Comparison of ENCODE assay signal across 1 cellular context in genomic region chr2:179532890-179533289, GRCh38.
A peak's percentile ranks its signal among the peaks of the same experiment; 100 is the strongest.
TF ChIP-seq lines count a peak whose summit lies in the region.

No MANE protein-coding gene starts in this region.

TF ChIP-seq in HepG2, 621 proteins besides CTCF, POLR2A, EP300 and RAD21 (continued from another document and continues in another):
- TF ChIP-seq ETS1 (CRISPR knock-in tag; IDR thresholded peaks at IDR 0.05) (no peak), NCOA2 (CRISPR knock-in tag; IDR thresholded peaks at IDR 0.05) (peak; percentile 31; the same call in 1 of the 2 replicates), FOXA3 (CRISPR knock-in tag; IDR thresholded peaks at IDR 0.05) (0 out of 2 replicates have a peak, but pooled peaks have one; percentile 27), MAFK (conservative IDR thresholded peaks at IDR 0.05 in 1 of 2, IDR thresholded peaks at IDR 0.05 in 1 of 2; ENCODE audit: low read length in 2 of 2) (no peak), EHMT2 (IDR thresholded peaks at IDR 0.05; ENCODE audit: borderline replicate concordance, low read depth, low read length) (peak; percentile 91), CEBPG (CRISPR knock-in tag; IDR thresholded peaks at IDR 0.05) (peak; percentile 92), HOMEZ (CRISPR knock-in tag; IDR thresholded peaks at IDR 0.05; ENCODE audit: low read depth) (0 out of 2 replicates have a peak, but pooled peaks have one; percentile 53), ZGPAT (CRISPR knock-in tag; IDR thresholded peaks at IDR 0.05) (peak; percentile 23; the same call in 1 of the 2 replicates), ELF4 (CRISPR knock-in tag; IDR thresholded peaks at IDR 0.05; ENCODE audit: borderline replicate concordance) (no peak), GATAD2A (CRISPR knock-in tag; IDR thresholded peaks at IDR 0.05) (peak; percentile 77), HNF4G (IDR thresholded peaks at IDR 0.05; ENCODE audit: borderline replicate concordance, low read depth, low read length) (no peak), HNF4G (CRISPR knock-in tag; IDR thresholded peaks at IDR 0.05; ENCODE audit: borderline replicate concordance, low read depth) (no peak), ARID5B (CRISPR knock-in tag; IDR thresholded peaks at IDR 0.05) (peak; percentile 82), ARID2 (CRISPR knock-in tag; IDR thresholded peaks at IDR 0.05; ENCODE audit: borderline replicate concordance) (no peak), MZF1 (CRISPR knock-in tag; IDR thresholded peaks at IDR 0.05; ENCODE audit: borderline replicate concordance) (no peak), RCOR2 (CRISPR knock-in tag; IDR thresholded peaks at IDR 0.05) (peak; percentile 80), CEBPB (IDR thresholded peaks at IDR 0.05; ENCODE audit: borderline replicate concordance, low read depth, low read length) (peak; percentile 94), CREBL2 (CRISPR knock-in tag; IDR thresholded peaks at IDR 0.05; ENCODE audit: borderline replicate concordance) (no peak), ZNF644 (CRISPR knock-in tag; IDR thresholded peaks at IDR 0.05; ENCODE audit: low read depth) (peak; percentile 86), NAIF1 (CRISPR knock-in tag; IDR thresholded peaks at IDR 0.05; ENCODE audit: borderline replicate concordance) (no peak), SP1 (IDR thresholded peaks at IDR 0.05) (no peak), SP1 (CRISPR knock-in tag; IDR thresholded peaks at IDR 0.05) (no peak), SOX5 (CRISPR knock-in tag; IDR thresholded peaks at IDR 0.05; ENCODE audit: borderline replicate concordance) (peak; percentile 96), ZNF740 (CRISPR knock-in tag; IDR thresholded peaks at IDR 0.05) (peak; percentile 16; the same call in 1 of the 2 replicates), FOXA1 (IDR thresholded peaks at IDR 0.05) (no peak), FOXA1 (CRISPR knock-in tag; IDR thresholded peaks at IDR 0.05) (0 out of 2 replicates have a peak, but pooled peaks have one; percentile 3), GMEB1 (CRISPR knock-in tag; IDR thresholded peaks at IDR 0.05; ENCODE audit: borderline replicate concordance) (no peak), ZNF788 (CRISPR knock-in tag; IDR thresholded peaks at IDR 0.05; ENCODE audit: borderline replicate concordance) (no peak), AHDC1 (CRISPR knock-in tag; IDR thresholded peaks at IDR 0.05; ENCODE audit: borderline replicate concordance) (0 out of 2 replicates have a peak, but pooled peaks have one; percentile 23), PCBP2 (optimal IDR thresholded peaks at IDR 0.05; ENCODE audit: low read depth, low read length, poor library complexity, severe bottlenecking) (no peak), ZMYM4 (CRISPR knock-in tag; IDR thresholded peaks at IDR 0.05) (peak; percentile 30; the same call in 1 of the 2 replicates), ZNF550 (CRISPR knock-in tag; IDR thresholded peaks at IDR 0.05; ENCODE audit: borderline replicate concordance) (no peak), TARDBP (CRISPR knock-in tag; IDR thresholded peaks at IDR 0.05) (0 out of 2 replicates have a peak, but pooled peaks have one; percentile 14), BCLAF1 (IDR thresholded peaks at IDR 0.05) (no peak), ZBTB26 (CRISPR knock-in tag; IDR thresholded peaks at IDR 0.05; ENCODE audit: borderline replicate concordance) (no peak)
